ENCODE assay signal across 1 cellular context in the genomic region with DNA sequence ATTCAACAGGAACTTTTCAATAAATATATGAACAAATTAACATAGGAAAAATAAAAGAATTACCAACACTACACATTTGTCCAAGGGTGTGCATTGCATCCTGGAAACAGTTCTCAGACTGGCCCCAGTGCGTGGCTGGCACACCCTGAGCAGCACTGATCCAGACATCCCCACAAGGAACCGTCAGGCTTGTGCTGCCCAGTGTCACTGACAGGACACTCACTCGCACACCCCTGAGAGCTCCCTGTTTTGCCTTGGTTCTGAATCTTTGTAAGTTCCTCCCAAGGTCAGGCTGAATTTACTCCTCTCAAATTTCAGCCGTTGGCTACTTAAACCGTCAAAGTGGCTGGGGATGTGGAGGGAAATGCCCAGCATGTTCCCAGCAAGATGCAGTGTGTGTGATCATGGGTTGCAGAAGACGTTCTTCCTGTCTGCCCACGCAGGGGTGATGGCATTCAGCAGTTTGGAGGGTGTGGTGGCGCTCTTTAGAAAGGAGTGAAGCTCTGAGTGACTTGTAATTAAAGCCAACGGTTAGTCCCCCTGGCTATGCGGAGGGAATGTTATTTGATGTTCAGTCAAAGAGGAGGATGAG.
TF ChIP-seq lines count a peak whose summit lies in the region.

No MANE protein-coding gene starts in this region.

TF ChIP-seq in HCT116, 20 proteins besides CTCF, POLR2A, EP300 and RAD21 (continued from another document):
- TF ChIP-seq TCF7L2 (IDR thresholded peaks at IDR 0.05; ENCODE audit: borderline replicate concordance, extremely low read depth, insufficient read depth, insufficient read length): peak; percentile 58
- no peak for TF ChIP-seq EZH2 (IDR thresholded peaks at IDR 0.05)
- peak; percentile 19 for TF ChIP-seq YY1 (IDR thresholded peaks at IDR 0.05; ENCODE audit: extremely low read depth, insufficient replicate concordance, low read depth, low read length)
- no peak for TF ChIP-seq EGR1 (IDR thresholded peaks at IDR 0.05; ENCODE audit: low read depth)
- peak; percentile 57 for TF ChIP-seq POLR2AphosphoS5 (IDR thresholded peaks at IDR 0.05; ENCODE audit: low read depth, low read length)
- TF ChIP-seq ELF1 (IDR thresholded peaks at IDR 0.05; ENCODE audit: borderline replicate concordance, low read depth): no peak
- peak; percentile 51 for TF ChIP-seq ZBTB33 (IDR thresholded peaks at IDR 0.05; ENCODE audit: extremely low read depth, insufficient replicate concordance, low read length)
